ENCODE assay signal across 24 cellular contexts in the genomic region with DNA sequence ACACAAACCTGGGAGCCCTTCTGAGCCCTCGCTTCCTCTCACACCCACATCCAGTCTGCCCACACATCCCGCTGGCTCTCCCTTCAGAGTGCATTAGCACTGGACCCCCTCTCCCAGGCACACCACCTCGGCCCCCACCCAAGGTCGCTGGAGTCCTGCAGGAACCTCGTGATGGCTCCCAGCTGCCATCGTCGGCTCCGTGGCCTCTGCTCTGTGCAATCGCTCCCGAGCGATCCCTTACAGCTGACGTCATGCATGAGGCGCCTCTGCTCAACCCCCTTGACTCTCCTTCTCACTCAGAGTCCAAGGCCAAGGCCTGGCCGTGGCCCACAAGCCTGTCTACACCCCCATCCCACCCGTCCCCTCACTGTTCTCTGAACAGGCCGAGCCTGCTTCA.
"Had no signal": no experiment of that assay in that cellular context is flagged by ENCODE, and none has a peak within 500 bp of the region (broad histone marks: within the 10 kb centered on the region; RNA-seq: fewer than 3 reads in every experiment).

No MANE protein-coding gene starts in this region.

- FAIRE-seq: astrocyte, endothelial cell of umbilical vein had no signal

- H3K27ac ChIP-seq: brain microvascular endothelial cell, gastroesophageal sphincter, left lung, prostate gland, upper lobe of left lung, vagina had no signal

- H3K4me1 ChIP-seq: gastroesophageal sphincter, left lung, prostate gland, upper lobe of left lung, vagina had no signal

- DNase-seq: activated CD4-positive, alpha-beta T cell treated with anti-CD3 and anti-CD28 coated beads for 4 hours; activated CD4-positive, alpha-beta T cell treated with anti-CD3 and anti-CD28 coated beads, Interleukin-2, amount 50 U/mL, for 48 hours; activated CD8-positive, alpha-beta memory T cell treated with anti-CD3 and anti-CD28 coated beads for 24 hours; activated CD8-positive, alpha-beta memory T cell treated with anti-CD3 and anti-CD28 coated beads, Interleukin-2, amount 50 U/mL, for 4 hours; activated effector memory CD4-positive, alpha-beta T cell treated with anti-CD3 and anti-CD28 coated beads, Interleukin-2, amount 50 U/mL, for 16 hours; activated naive CD4-positive, alpha-beta T cell treated with anti-CD3 and anti-CD28 coated beads, Interleukin-2, amount 10 ng/mL, durations not matched to agents 7 days and 5 days; activated T-cell treated with anti-CD3 and anti-CD28 coated beads, Interleukin-2, amount 50 U/mL, for 1 hour; amniotic stem cell; brain microvascular endothelial cell; caudate nucleus; cortex of kidney; effector memory CD8-positive, alpha-beta T cell; hypothalamus; immature natural killer cell; left lung; mucosa of descending colon; stimulated activated CD4-positive, alpha-beta T cell treated with anti-CD3 and anti-CD28 coated beads, Interleukin-4, amount 100 ng/mL, for 1 hour; substantia nigra; upper lobe of left lung had no signal

- H3K36me3 ChIP-seq: brain microvascular endothelial cell, left lung, prostate gland, upper lobe of left lung, vagina had no signal

- H3K4me3 ChIP-seq: gastroesophageal sphincter, left lung, mucosa of descending colon, prostate gland, upper lobe of left lung, vagina had no signal

- H3K27me3 ChIP-seq: brain microvascular endothelial cell, gastroesophageal sphincter, left lung, upper lobe of left lung, vagina had no signal

- H3K9me3 ChIP-seq: gastroesophageal sphincter, left lung, mucosa of descending colon, prostate gland, upper lobe of left lung, vagina had no signal

- ATAC-seq: effector memory CD8-positive, alpha-beta T cell; gastroesophageal sphincter; left lung; mucosa of descending colon had no signal
